In genomic region chr12:56688129-56688845, GRCh38 we compare ENCODE assay signal across 1 cellular context.
TF ChIP-seq lines count a peak whose summit lies in the region.

Gene PTGES3, minus strand, starts transcription at chr12:56688284. Its CDS starts 285 bp downstream, at chr12:56687999.

TF ChIP-seq in HepG2, 621 proteins besides CTCF, POLR2A, EP300 and RAD21 (continued from another document and continues in another):
- no peak for TF ChIP-seq ZNF597 (CRISPR knock-in tag; IDR thresholded peaks at IDR 0.05)
- peak; percentile 20; the same call in 1 of the 2 replicates for TF ChIP-seq GABPA (IDR thresholded peaks at IDR 0.05; ENCODE audit: low read depth, low read length)
- TF ChIP-seq GABPA (CRISPR knock-in tag; IDR thresholded peaks at IDR 0.05; ENCODE audit: low read depth), result peak; percentile 60; the same call in 1 of the 2 replicates
- TF ChIP-seq ZNF607 (CRISPR knock-in tag; IDR thresholded peaks at IDR 0.05; ENCODE audit: borderline replicate concordance), result peak; percentile 99
- no peak for TF ChIP-seq SMAD1 (CRISPR knock-in tag; IDR thresholded peaks at IDR 0.05; ENCODE audit: borderline replicate concordance, low read depth)
- TF ChIP-seq CENPT (CRISPR knock-in tag; IDR thresholded peaks at IDR 0.05; ENCODE audit: low read depth), result no peak
- peak; percentile 84 for TF ChIP-seq GMEB2 (CRISPR knock-in tag; IDR thresholded peaks at IDR 0.05; ENCODE audit: low read depth)
- peak; percentile 15; the same call in 1 of the 2 replicates for TF ChIP-seq ZBTB14 (CRISPR knock-in tag; IDR thresholded peaks at IDR 0.05)
- peak; percentile 93; the same call in 1 of the 2 replicates for TF ChIP-seq SNAPC2 (CRISPR knock-in tag; IDR thresholded peaks at IDR 0.05)
- TF ChIP-seq NR2F1 (CRISPR knock-in tag; IDR thresholded peaks at IDR 0.05), result no peak
- TF ChIP-seq ZNF33B (CRISPR knock-in tag; IDR thresholded peaks at IDR 0.05), result no peak
- TF ChIP-seq ZNF446 (CRISPR knock-in tag; IDR thresholded peaks at IDR 0.05), result peak; percentile 84; the same call in 1 of the 2 replicates
- TF ChIP-seq ELK4 (CRISPR knock-in tag; IDR thresholded peaks at IDR 0.05; ENCODE audit: borderline replicate concordance), result 0 out of 2 replicates have a peak, but pooled peaks have one; percentile 36
- no peak for TF ChIP-seq ZNF382 (CRISPR knock-in tag; IDR thresholded peaks at IDR 0.05; ENCODE audit: borderline replicate concordance)
- 0 out of 2 replicates have a peak, but pooled peaks have one; percentile 19 for TF ChIP-seq ZNF20 (CRISPR knock-in tag; IDR thresholded peaks at IDR 0.05)
- peak; percentile 75 for TF ChIP-seq FOXA3 (CRISPR knock-in tag; IDR thresholded peaks at IDR 0.05)
- no peak for TF ChIP-seq CHD4 (IDR thresholded peaks at IDR 0.05; ENCODE audit: borderline replicate concordance, low read length)
- no peak for TF ChIP-seq ZNF3 (CRISPR knock-in tag; IDR thresholded peaks at IDR 0.05)
- TF ChIP-seq FOXP4 (CRISPR knock-in tag; IDR thresholded peaks at IDR 0.05), result peak; percentile 54; the same call in 1 of the 2 replicates
- no peak for TF ChIP-seq FOXM1 (CRISPR knock-in tag; IDR thresholded peaks at IDR 0.05)
- TF ChIP-seq LBX2 (CRISPR knock-in tag; IDR thresholded peaks at IDR 0.05; ENCODE audit: borderline replicate concordance), result 0 out of 2 replicates have a peak, but pooled peaks have one; percentile 9
- no peak for TF ChIP-seq SMC3 (IDR thresholded peaks at IDR 0.05; ENCODE audit: low read length)
- no peak for TF ChIP-seq CEBPZ (IDR thresholded peaks at IDR 0.05; ENCODE audit: low read length)
- no peak for TF ChIP-seq AGO1 (IDR thresholded peaks at IDR 0.05; ENCODE audit: low read depth, low read length, poor library complexity, severe bottlenecking)
- no peak; the same call in 1 of the 2 replicates for TF ChIP-seq ZSCAN22 (CRISPR knock-in tag; IDR thresholded peaks at IDR 0.05)
- peak; percentile 85; the same call in 1 of the 2 replicates for TF ChIP-seq ZNF766 (CRISPR knock-in tag; IDR thresholded peaks at IDR 0.05; ENCODE audit: borderline replicate concordance)
- peak; percentile 5; the same call in 1 of the 2 replicates for TF ChIP-seq ZNF234 (CRISPR knock-in tag; conservative IDR thresholded peaks at IDR 0.05)
- TF ChIP-seq REXO4 (CRISPR knock-in tag; IDR thresholded peaks at IDR 0.05; ENCODE audit: borderline replicate concordance), result 0 out of 2 replicates have a peak, but pooled peaks have one; percentile 24
- TF ChIP-seq EED (CRISPR knock-in tag; IDR thresholded peaks at IDR 0.05), result peak; percentile 36; the same call in 1 of the 2 replicates
- TF ChIP-seq ZBTB4 (CRISPR knock-in tag; IDR thresholded peaks at IDR 0.05; ENCODE audit: borderline replicate concordance), result peak; percentile 92; the same call in 1 of the 2 replicates
- TF ChIP-seq THAP9 (CRISPR knock-in tag; IDR thresholded peaks at IDR 0.05; ENCODE audit: borderline replicate concordance), result peak; percentile 66; the same call in 1 of the 2 replicates
- TF ChIP-seq ASH2L (IDR thresholded peaks at IDR 0.05; ENCODE audit: insufficient read length, low read depth, low read length), result peak; percentile 91
- peak; percentile 91 for TF ChIP-seq ZNF761 (CRISPR knock-in tag; conservative IDR thresholded peaks at IDR 0.05)
- peak; percentile 92 for TF ChIP-seq ATF7-NPFF (CRISPR knock-in tag; IDR thresholded peaks at IDR 0.05; ENCODE audit: low read depth)
- no peak; the same call in 1 of the 2 replicates for TF ChIP-seq SMAD9 (CRISPR knock-in tag; IDR thresholded peaks at IDR 0.05)
- TF ChIP-seq ZNF75D (CRISPR knock-in tag; IDR thresholded peaks at IDR 0.05; ENCODE audit: borderline replicate concordance), result peak; percentile 89; the same call in 1 of the 2 replicates
- TF ChIP-seq ZNF256 (CRISPR knock-in tag; conservative IDR thresholded peaks at IDR 0.05), result peak; percentile 95
- peak; percentile 82 for TF ChIP-seq ZBTB42 (CRISPR knock-in tag; IDR thresholded peaks at IDR 0.05)
- peak; percentile 61 for TF ChIP-seq DR1 (CRISPR knock-in tag; IDR thresholded peaks at IDR 0.05)
- 0 out of 2 replicates have a peak, but pooled peaks have one; percentile 90 for TF ChIP-seq REL (CRISPR knock-in tag; conservative IDR thresholded peaks at IDR 0.05)
- no peak for TF ChIP-seq PCBP2 (optimal IDR thresholded peaks at IDR 0.05; ENCODE audit: low read depth, low read length, poor library complexity, severe bottlenecking)
- no peak for TF ChIP-seq PLRG1 (conservative IDR thresholded peaks at IDR 0.05)
- peak; percentile 35; the same call in 1 of the 2 replicates for TF ChIP-seq PBX3 (CRISPR knock-in tag; IDR thresholded peaks at IDR 0.05; ENCODE audit: borderline replicate concordance)
- TF ChIP-seq STAT5B (CRISPR knock-in tag; IDR thresholded peaks at IDR 0.05), result no peak
- no peak for TF ChIP-seq NR3C1 (CRISPR knock-in tag; IDR thresholded peaks at IDR 0.05)
